ENCODE assay signal across 8 cellular contexts in genomic region chr9:13627071-13627470, GRCh38.
"Had no signal": no experiment of that assay in that cellular context is flagged by ENCODE, and none has a peak within 500 bp of the region (broad histone marks: within the 10 kb centered on the region; RNA-seq: fewer than 3 reads in every experiment).

No MANE protein-coding gene starts in this region.

- H3K4me3 ChIP-seq: K562 had no signal

- DNase-seq: IMR-90, KBM-7, KG1 had no signal

- ATAC-seq: HepG2, K562 had no signal

- H3K27me3 Mint-ChIP-seq: IgD-negative memory B cell had no signal

- H3K27ac ChIP-seq: HL-60 had no signal

- H3K4me3 Mint-ChIP-seq: IgD-negative memory B cell had no signal

- FAIRE-seq: HepG2, HTR-8/SVneo, K562 had no signal

- H3K4me1 Mint-ChIP-seq: IgD-negative memory B cell had no signal
